ENCODE assay signal across 9 cellular contexts in genomic region chr11:69912911-69913451, GRCh38.
DNase-seq lines count a peak whose midpoint lies in the region; ATAC-seq, FAIRE-seq and TF ChIP-seq lines count a peak whose summit lies in the region.
"Had no signal": no experiment of that assay in that cellular context is flagged by ENCODE, and none has a peak within 500 bp of the region (broad histone marks: within the 10 kb centered on the region; RNA-seq: fewer than 3 reads in every experiment).

No MANE protein-coding gene starts in this region.

- no peak overlapping the region for H3K4ac ChIP-seq in trophoblast cell (ENCODE audit: low read depth, low read length)

- H2BK5ac ChIP-seq in trophoblast cell (ENCODE audit: low read depth, low read length, poor library complexity), result no peak overlapping the region

- H3K4me1 ChIP-seq in osteoblast (ENCODE audit: insufficient read depth, low read length) (peaks cover 11% of the 10 kb centered on the region), trophoblast cell (ENCODE audit: control insufficient read depth in 1 of 2, insufficient read depth in 2 of 2, low read length in 2 of 2) (peaks cover 2 to 6% of the 10 kb centered on the region in 2 experiments)

- peak; percentile 70 for TF ChIP-seq CTCF in bronchial epithelial cell (IDR thresholded peaks at IDR 0.05; ENCODE audit: insufficient read depth, low read length, severe bottlenecking)
- peak; percentile 60 for TF ChIP-seq CTCF in osteoblast (IDR thresholded peaks at IDR 0.05; ENCODE audit: extremely low read depth, low read depth, low read length)

- H3K27me3 ChIP-seq in bronchial epithelial cell (ENCODE audit: control insufficient read depth, insufficient read depth, low read length) (peaks cover 4% of the 10 kb centered on the region), osteoblast (ENCODE audit: insufficient read depth, low read length) (peaks cover 22% of the 10 kb centered on the region), trophoblast cell (ENCODE audit: insufficient read depth, low read length) (no peaks in the 10 kb centered on the region)

- H3K18ac ChIP-seq in trophoblast cell (ENCODE audit: low read length), result no peak overlapping the region

- no peak overlapping the region for H3K23ac ChIP-seq in trophoblast cell (ENCODE audit: low read length)

- H3K36me3 ChIP-seq in bronchial epithelial cell (ENCODE audit: control insufficient read depth, insufficient read depth, low read length) (no peaks in the 10 kb centered on the region), osteoblast (ENCODE audit: insufficient read depth, low read length) (no peaks in the 10 kb centered on the region), trophoblast cell (ENCODE audit: control insufficient read depth in 1 of 2, insufficient read depth in 2 of 2, low read length in 2 of 2) (no peaks in the 10 kb centered on the region)

- H3K79me1 ChIP-seq in trophoblast cell (ENCODE audit: low read length), result no peaks in the 10 kb centered on the region

- no peak overlapping the region for H2AK5ac ChIP-seq in trophoblast cell (ENCODE audit: low read length)

- H2BK12ac ChIP-seq in trophoblast cell (ENCODE audit: low read length), result no peak overlapping the region

- no peaks in the 10 kb centered on the region for H4K20me1 ChIP-seq in osteoblast (ENCODE audit: insufficient read depth, low read length)

- no peak overlapping the region for H3K4me3 ChIP-seq in bronchial epithelial cell (ENCODE audit: low read depth, low read length)
- no peak overlapping the region for H3K4me3 ChIP-seq in osteoblast (ENCODE audit: insufficient read depth, low read length)
- no peak overlapping the region for H3K4me3 ChIP-seq in trophoblast cell (ENCODE audit: low read depth, low read length)

- H2AFZ ChIP-seq in osteoblast (ENCODE audit: low read length) (peak overlapping the region; percentile 15), trophoblast cell (ENCODE audit: insufficient read depth, low read length, poor library complexity) (no peak overlapping the region)

- no peak overlapping the region for H2BK120ac ChIP-seq in trophoblast cell (ENCODE audit: insufficient read depth, low read length, poor library complexity)

- DNase-seq in GM03348 (ENCODE audit: low spot score), result peak; percentile 41
- peak; percentile 5 for DNase-seq in LHCN-M2 (ENCODE audit: low read depth)
- DNase-seq in bronchial epithelial cell (ENCODE audit: low read depth), result peak; percentile 10
- DNase-seq in osteoblast (ENCODE audit: insufficient read length, low spot score, missing footprints), result peak; percentile 87
- DNase-seq in trophoblast cell, result no peak
- DNase-seq in COLO829 (ENCODE audit: low spot score), result no peak
- DNase-seq in NCI-H128 (lab: John Stamatoyannopoulos, UW; ENCODE audit: unreplicated experiment), result no peak
- DNase-seq: NCI-H146 had no signal

- H3K14ac ChIP-seq in trophoblast cell (ENCODE audit: low read length), result no peak overlapping the region

- no peak for FAIRE-seq in bronchial epithelial cell (lab: Jason Lieb, UNC)

- no peaks in the 10 kb centered on the region for H3K79me2 ChIP-seq in osteoblast (ENCODE audit: insufficient read depth, low read length)
- no peaks in the 10 kb centered on the region for H3K79me2 ChIP-seq in trophoblast cell (ENCODE audit: control insufficient read depth, insufficient read depth, low read length, poor library complexity)

- H3K9me3 ChIP-seq in osteoblast (ENCODE audit: low read depth, low read length) (no peaks in the 10 kb centered on the region), trophoblast cell (ENCODE audit: insufficient read depth, low read depth, low read length) (no peaks in the 10 kb centered on the region)

- no CpG with 5 or more reads among the region's 16 CpGs for WGBS in trophoblast cell (ENCODE audit: extremely low coverage, insufficient coverage, insufficient read length)

- H3K27ac ChIP-seq in osteoblast (ENCODE audit: low read depth, low read length) (no peak overlapping the region), trophoblast cell (ENCODE audit: low read depth, low read length) (no peak overlapping the region)

- no peak overlapping the region for H4K8ac ChIP-seq in trophoblast cell (ENCODE audit: low read depth, low read length)

- no peak overlapping the region for H4K12ac ChIP-seq in trophoblast cell (ENCODE audit: low read depth, low read length)

- no peak overlapping the region for H3K9ac ChIP-seq in trophoblast cell (ENCODE audit: low read length)

- no peak for ATAC-seq in HG03354 (IDR thresholded peaks at IDR 0.05; ENCODE audit: poor library complexity, severe bottlenecking, unreplicated experiment)

- H3K4me2 ChIP-seq in osteoblast (ENCODE audit: insufficient read depth, low read length) (no peak overlapping the region), trophoblast cell (ENCODE audit: low read length) (no peak overlapping the region)

- H4K91ac ChIP-seq in trophoblast cell (ENCODE audit: low read depth, low read length), result no peak overlapping the region

Comparison
In these comparisons a context has a peak if more than half of its experiments do, and no peak if none do; other contexts are left out.
1. DNase-seq: peak in GM03348 (single experiment), LHCN-M2 (single experiment), bronchial epithelial cell (single experiment) and osteoblast (single experiment); none in trophoblast cell (0 of 2), COLO829 (single experiment) and NCI-H128 (single experiment).